ENCODE assay signal across 24 cellular contexts in genomic region chr17:15405016-15405415, GRCh38.
DNase-seq lines count a peak whose midpoint lies in the region; ATAC-seq, FAIRE-seq and TF ChIP-seq lines count a peak whose summit lies in the region.
"Had no signal": no experiment of that assay in that cellular context is flagged by ENCODE, and none has a peak within 500 bp of the region (broad histone marks: within the 10 kb centered on the region; RNA-seq: fewer than 3 reads in every experiment).

No MANE protein-coding gene starts in this region.

- TF ChIP-seq EP300 in stomach (IDR thresholded peaks at IDR 0.05), result no peak

- H2BK12ac ChIP-seq in mesenchymal stem cell (ENCODE audit: low read length in 2 of 2), result no peak overlapping the region

- H2AFZ ChIP-seq in mesenchymal stem cell (ENCODE audit: low read depth, low read length), result no peak overlapping the region
- H2AFZ ChIP-seq: PC-9 had no signal

- H3K9me3 ChIP-seq in mesenchymal stem cell (ENCODE audit: control insufficient read depth, low read length), result no peaks in the 10 kb centered on the region
- no peaks in the 10 kb centered on the region for H3K9me3 ChIP-seq in stomach

- H3K79me1 ChIP-seq in mesenchymal stem cell (replicated peaks; ENCODE audit: low read length, poor library complexity, severe bottlenecking), result no peaks in the 10 kb centered on the region

- H3K4me3 ChIP-seq in mesenchymal stem cell (ENCODE audit: insufficient read depth in 1 of 2, low read depth in 1 of 2, low read length in 2 of 2) (no peak overlapping the region), stomach (no peak overlapping the region)
- H3K4me3 ChIP-seq: PC-9 had no signal

- no peak overlapping the region for H4K91ac ChIP-seq in mesenchymal stem cell (ENCODE audit: low read length)

- TF ChIP-seq CTCF in stomach (IDR thresholded peaks at IDR 0.05), result no peak

- peak; percentile 51 for FAIRE-seq in HTR-8/SVneo (lab: Jason Lieb, UNC)
- FAIRE-seq: A204.1, GM19239 had no signal

- TF ChIP-seq POLR2A in stomach (IDR thresholded peaks at IDR 0.05), result no peak

- H2AK5ac ChIP-seq in mesenchymal stem cell (ENCODE audit: low read length, severe bottlenecking), result no peak overlapping the region

- no peak overlapping the region for H3K14ac ChIP-seq in mesenchymal stem cell (ENCODE audit: low read length in 2 of 2)

- DNase-seq in HTR-8/SVneo (ENCODE audit: insufficient read length, low spot score), result no peak
- peak; percentile 52 for DNase-seq in islet precursor cell
- no peak for DNase-seq in mesenchymal stem cell
- DNase-seq in stomach, result no peak
- no peak for DNase-seq in NCI-H345 (lab: John Stamatoyannopoulos, UW)
- no peak for DNase-seq in A172 (ENCODE audit: low spot score)
- DNase-seq in activated T-cell treated with anti-CD3 and anti-CD28 coated beads for 4 hours, result no peak
- DNase-seq: CD8-positive, alpha-beta memory T cell; DMS53; GDM1; H7; KBM-7; NCI-H1092; NCI-H1436; NCI-H187 treated with DMSO at 0.1 percent for 48 hours; NCI-H510A treated with DMSO at 0.1 percent for 48 hours; NCI-H748 treated with DMSO at 0.1 percent for 48 hours; PC-9; SHP77 treated with DMSO at 0.1 percent for 48 hours had no signal

- H3K4me2 ChIP-seq in mesenchymal stem cell (ENCODE audit: low read length, poor library complexity, severe bottlenecking), result no peak overlapping the region
- H3K4me2 ChIP-seq: PC-9 had no signal

- 96% methylated on average over 9 of the region's 9 CpGs for WGBS in mesenchymal stem cell
- 68 to 84% (median 77%) methylated on average over 9 of the region's 9 CpGs for WGBS in stomach, 5 donors

- H3K18ac ChIP-seq in mesenchymal stem cell (ENCODE audit: low read depth in 1 of 2, low read length in 2 of 2), result no peak overlapping the region

- no peak overlapping the region for H3K23ac ChIP-seq in mesenchymal stem cell (ENCODE audit: low read length in 2 of 2)

- no peak for ATAC-seq in SK-N-SH treated with all-trans-retinoic acid at 6 μM for 48 hours

- intact Hi-C loops in stomach (cut with DNase I; ENCODE audit: low total_unique reads), result no loop called here

- H2BK120ac ChIP-seq in mesenchymal stem cell (ENCODE audit: low read depth, low read length), result no peak overlapping the region

- H3K4ac ChIP-seq in mesenchymal stem cell (ENCODE audit: low read depth in 1 of 2, low read length in 2 of 2), result no peak overlapping the region

- no peak overlapping the region for H2BK5ac ChIP-seq in mesenchymal stem cell (ENCODE audit: low read depth, low read length, poor library complexity, severe bottlenecking)

- no peaks in the 10 kb centered on the region for H3K36me3 ChIP-seq in mesenchymal stem cell (ENCODE audit: control insufficient read depth in 1 of 2, insufficient read depth in 2 of 2, low read depth in 1 of 2, low read length in 2 of 2)
- no peaks in the 10 kb centered on the region for H3K36me3 ChIP-seq in stomach

- peak overlapping the region; percentile 60 for H3K9ac ChIP-seq in mesenchymal stem cell (ENCODE audit: low read length)

- no peak overlapping the region for H4K8ac ChIP-seq in mesenchymal stem cell (ENCODE audit: low read length)

- no peak overlapping the region for H2BK15ac ChIP-seq in mesenchymal stem cell (ENCODE audit: low read depth, poor library complexity, severe bottlenecking)

- H3K27me3 ChIP-seq in mesenchymal stem cell (ENCODE audit: control insufficient read depth in 1 of 2, insufficient read depth in 1 of 2, low read length in 2 of 2), result no peaks in the 10 kb centered on the region
- no peaks in the 10 kb centered on the region for H3K27me3 ChIP-seq in stomach

- H3K4me1 ChIP-seq in mesenchymal stem cell (ENCODE audit: control insufficient read depth, insufficient read depth, low read depth, low read length) (peaks cover 11% of the 10 kb centered on the region), stomach (peaks cover 0 to 23% (median 17%) of the 10 kb centered on the region in 4 donors)

- H3K27ac ChIP-seq in mesenchymal stem cell (ENCODE audit: low read length, poor library complexity, severe bottlenecking) (no peak overlapping the region), stomach (peak overlapping the region in 3 of 5 donors; percentile 60 to 73 (median 61))
- H3K27ac ChIP-seq: C4-2B, PC-9, RWPE1 had no signal

TF ChIP-seq in SK-N-SH treated with all-trans-retinoic acid at 6 μM for 48 hours, 23 proteins besides CTCF, POLR2A, EP300 and RAD21:
- TF ChIP-seq ZFP3 (CRISPR knock-in tag; IDR thresholded peaks at IDR 0.05) (no peak), CREB5 (CRISPR knock-in tag; IDR thresholded peaks at IDR 0.05; ENCODE audit: low read depth) (no peak), PPARA (CRISPR knock-in tag; IDR thresholded peaks at IDR 0.05; ENCODE audit: borderline replicate concordance) (no peak), POU6F1 (CRISPR knock-in tag; IDR thresholded peaks at IDR 0.05; ENCODE audit: borderline replicate concordance, low read depth) (no peak), TCF4 (CRISPR knock-in tag; IDR thresholded peaks at IDR 0.05; ENCODE audit: borderline replicate concordance) (no peak), ZNF565 (CRISPR knock-in tag; conservative IDR thresholded peaks at IDR 0.05; ENCODE audit: low read depth) (no peak), SNAI2 (CRISPR knock-in tag; IDR thresholded peaks at IDR 0.05) (no peak), ZFP30 (CRISPR knock-in tag; IDR thresholded peaks at IDR 0.05) (no peak), GLIS3 (CRISPR knock-in tag; IDR thresholded peaks at IDR 0.05) (no peak), OSR1 (CRISPR knock-in tag; IDR thresholded peaks at IDR 0.05) (no peak), ISL1 (CRISPR knock-in tag; IDR thresholded peaks at IDR 0.05) (no peak), ZNF70 (CRISPR knock-in tag; IDR thresholded peaks at IDR 0.05) (no peak), BACH2 (CRISPR knock-in tag; IDR thresholded peaks at IDR 0.05; ENCODE audit: borderline replicate concordance) (no peak), PATZ1 (CRISPR knock-in tag; IDR thresholded peaks at IDR 0.05; ENCODE audit: borderline replicate concordance) (no peak), ESRRG (CRISPR knock-in tag; IDR thresholded peaks at IDR 0.05) (no peak), TOX (CRISPR knock-in tag; IDR thresholded peaks at IDR 0.05; ENCODE audit: borderline replicate concordance) (no peak), ARNTL (CRISPR knock-in tag; IDR thresholded peaks at IDR 0.05; ENCODE audit: borderline replicate concordance, low read depth) (no peak)
